In the genomic region with DNA sequence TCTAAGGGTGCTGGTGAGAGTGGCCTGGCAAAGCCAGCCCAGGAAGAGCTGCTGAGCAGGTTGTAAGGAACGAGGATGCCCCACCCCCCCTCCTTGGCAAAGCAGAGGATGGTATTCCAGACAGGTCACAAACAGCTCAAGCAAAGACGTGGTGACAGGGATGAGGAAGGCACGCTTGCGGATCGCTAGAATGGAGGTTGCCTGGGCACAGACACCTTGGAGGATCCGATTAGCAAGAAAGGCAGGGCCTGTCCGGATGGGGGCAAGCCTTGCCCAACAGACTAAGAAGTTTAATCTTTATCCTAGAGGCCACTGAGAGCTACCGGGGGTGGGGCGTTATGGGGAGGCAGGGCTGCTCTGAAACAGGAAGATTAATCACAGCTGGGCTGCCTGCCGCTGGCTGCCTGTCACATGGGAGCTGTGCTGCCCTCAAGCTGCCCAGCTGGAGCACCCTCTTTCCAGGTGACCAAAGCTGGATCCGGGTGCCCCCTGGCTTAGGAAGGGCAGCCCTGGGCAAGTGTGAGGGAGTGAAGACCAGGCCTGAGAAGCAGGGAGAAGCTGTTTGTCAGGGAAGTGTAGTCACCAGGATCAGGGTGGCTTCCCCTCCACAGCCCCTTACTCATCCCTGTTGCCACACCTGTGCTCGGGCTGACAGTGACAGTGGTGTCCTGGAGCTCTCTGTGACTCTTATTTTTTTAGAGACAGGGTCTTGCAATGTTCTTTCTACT, we compare ENCODE assay signal across 8 cellular contexts. TPM values are rescaled to one million over a fixed set of nuclear protein-coding genes. Genes with fewer than 3 reads are reported as not detected.
DNase-seq lines count a peak whose midpoint lies in the region; ATAC-seq and TF ChIP-seq lines count a peak whose summit lies in the region.

No MANE protein-coding gene starts in this region.

- 27% methylated on average over 12 of the region's 12 CpGs for WGBS in urinary bladder

- DNase-seq in T-helper 17 cell = peak; percentile 20 to 35 (median 33)
- DNase-seq in MCF 10A (ENCODE audit: unreplicated experiment) = peak; percentile 60

- BruUV-seq in MCF 10A (replicated peaks; lab: Mats Ljungman, UMichigan) = no TSS peak

- no peaks in the 10 kb centered on the region for H3K9me3 Mint-ChIP-seq in MCF 10A (ENCODE audit: unreplicated experiment)

- H3K9me3 ChIP-seq in T-helper 17 cell (ENCODE audit: control insufficient read depth, low read length, poor library complexity, severe bottlenecking) (no peaks in the 10 kb centered on the region), mononuclear cell (ENCODE audit: low read depth, low read length) (no peaks in the 10 kb centered on the region)

- peak overlapping the region; percentile 100 for H3K27ac Mint-ChIP-seq in T-helper 17 cell
- no peak overlapping the region for H3K27ac Mint-ChIP-seq in MCF 10A (ENCODE audit: low read depth, unreplicated experiment)

- H3K36me3 ChIP-seq in urinary bladder (ENCODE audit: insufficient read depth) = no peaks in the 10 kb centered on the region

- H3K27me3 Mint-ChIP-seq in T-helper 17 cell (no peaks in the 10 kb centered on the region), MCF 10A (ENCODE audit: insufficient read depth, unreplicated experiment) (no peaks in the 10 kb centered on the region)

- no peaks in the 10 kb centered on the region for H3K27me3 ChIP-seq in mononuclear cell (ENCODE audit: insufficient read depth, low read length)

- peak overlapping the region; percentile 74 for H3K27ac ChIP-seq in urinary bladder (ENCODE audit: low read depth)

- intact Hi-C loops in MCF 10A (cut with micrococcal nuclease) = no loop called here

- POLR2A ChIA-PET in MCF 10A (lab: Yijun Ruan, JAX) = interaction anchor here (0.6 to 2.8 kb wide), 9 partner anchors 9 to 566 kb away, joined by 3 to 13 read pairs (median 3); a partner anchor contains a TSS

- H3K4me1 Mint-ChIP-seq in T-helper 17 cell (peaks cover 76% of the 10 kb centered on the region), MCF 10A (ENCODE audit: insufficient read depth, unreplicated experiment) (peaks cover 8% of the 10 kb centered on the region)

- H3K4me3 Mint-ChIP-seq in T-helper 17 cell (peak overlapping the region; percentile 96), MCF 10A (ENCODE audit: unreplicated experiment) (no peak overlapping the region)

- CTCF ChIA-PET in MCF 10A (lab: Yijun Ruan, JAX) = interaction anchor here (0.6 to 1.9 kb wide), 6 partner anchors 25 to 239 kb away, joined by 3 to 13 read pairs (median 6); no protein-coding TSS in a partner anchor

- TF ChIP-seq CTCF in MCF 10A (IDR thresholded peaks at IDR 0.05; ENCODE audit: unreplicated experiment) = no peak

- peak; percentile 53 for ATAC-seq in HG03108 (IDR thresholded peaks at IDR 0.05; ENCODE audit: unreplicated experiment)
- ATAC-seq in T-helper 17 cell = peak; percentile 37
- ATAC-seq in HG03135 (IDR thresholded peaks at IDR 0.05; ENCODE audit: unreplicated experiment) = no peak
- ATAC-seq in GM18907 (IDR thresholded peaks at IDR 0.05; ENCODE audit: unreplicated experiment) = no peak
- ATAC-seq in GM21367 (IDR thresholded peaks at IDR 0.05; ENCODE audit: unreplicated experiment) = no peak

- H3K36me3 Mint-ChIP-seq in T-helper 17 cell (ENCODE audit: low read depth) (no peaks in the 10 kb centered on the region), MCF 10A (ENCODE audit: insufficient read depth, unreplicated experiment) (peaks cover 21% of the 10 kb centered on the region)

- H3K4me3 ChIP-seq in mononuclear cell (ENCODE audit: low read length) (peak overlapping the region; percentile 8), urinary bladder (ENCODE audit: low read depth, low read length) (no peak overlapping the region)

- H3K4me1 ChIP-seq in mononuclear cell (ENCODE audit: insufficient read depth, low read length) (peaks cover 92% of the 10 kb centered on the region), urinary bladder (ENCODE audit: insufficient read depth) (no peaks in the 10 kb centered on the region)

RNA-seq across cellular contexts. Expression of a gene that starts 9.2 kb away (rescaled TPM):
- total RNA-seq in T-helper 17 cell (10 to 100 TPM; 32.1 to 33.7 TPM), MCF 10A (2022) (5.5 and 6.8 TPM in 2 replicates), mononuclear cell (16.9 TPM), urinary bladder (5.6 TPM)
- 7.9 TPM for polyA plus RNA-seq in urinary bladder

Comparison
In these comparisons a context has a peak if more than half of its experiments do, and no peak if none do; other contexts are left out.
1. ATAC-seq: peak in HG03108 (single experiment) and T-helper 17 cell (single experiment); none in HG03135 (single experiment), GM18907 (single experiment) and GM21367 (single experiment).